2 cellular contexts compared by ENCODE assay signal in the genomic region with DNA sequence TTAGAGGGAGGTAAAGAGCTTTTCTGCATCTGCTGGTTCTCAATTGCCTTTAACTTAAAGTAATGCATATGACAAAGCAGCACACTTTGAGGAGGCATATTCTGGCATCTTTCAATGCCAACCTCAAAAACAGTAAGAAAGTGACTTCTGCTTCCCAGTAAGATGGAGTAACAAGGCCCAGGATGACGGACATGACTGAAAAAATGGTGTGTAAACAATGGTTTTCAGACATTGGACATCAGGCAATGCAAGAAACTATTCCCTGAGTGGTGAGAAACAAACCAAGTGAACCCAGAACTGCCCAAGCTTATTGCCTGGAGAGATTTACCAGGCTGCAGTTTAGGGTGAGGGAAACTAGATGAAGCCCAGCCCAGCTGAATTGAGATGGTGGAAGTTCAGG.
TF ChIP-seq lines count a peak whose summit lies in the region.

No MANE protein-coding gene starts in this region.

TF ChIP-seq in HepG2, 621 proteins besides CTCF, POLR2A, EP300 and RAD21:
- TF ChIP-seq, protein P1, sequence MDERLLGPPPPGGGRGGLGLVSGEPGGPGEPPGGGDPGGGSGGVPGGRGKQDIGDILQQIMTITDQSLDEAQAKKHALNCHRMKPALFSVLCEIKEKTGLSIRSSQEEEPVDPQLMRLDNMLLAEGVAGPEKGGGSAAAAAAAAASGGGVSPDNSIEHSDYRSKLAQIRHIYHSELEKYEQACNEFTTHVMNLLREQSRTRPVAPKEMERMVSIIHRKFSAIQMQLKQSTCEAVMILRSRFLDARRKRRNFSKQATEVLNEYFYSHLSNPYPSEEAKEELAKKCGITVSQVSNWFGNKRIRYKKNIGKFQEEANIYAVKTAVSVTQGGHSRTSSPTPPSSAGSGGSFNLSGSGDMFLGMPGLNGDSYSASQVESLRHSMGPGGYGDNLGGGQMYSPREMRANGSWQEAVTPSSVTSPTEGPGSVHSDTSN (CRISPR knock-in tag; IDR thresholded peaks at IDR 0.05): peak; percentile 50; the same call in 1 of the 2 replicates
- TF ChIP-seq HNF4A (CRISPR knock-in tag; IDR thresholded peaks at IDR 0.05) (peak; percentile 14; the same call in 1 of the 2 replicates), ETV5 (CRISPR knock-in tag; IDR thresholded peaks at IDR 0.05; ENCODE audit: borderline replicate concordance) (no peak), CHCHD3 (CRISPR knock-in tag; IDR thresholded peaks at IDR 0.05) (no peak), FOXA1 (IDR thresholded peaks at IDR 0.05) (no peak), FOXA1 (CRISPR knock-in tag; IDR thresholded peaks at IDR 0.05) (peak; percentile 66), FOXA3 (CRISPR knock-in tag; IDR thresholded peaks at IDR 0.05) (peak; percentile 35; the same call in 1 of the 2 replicates)
- TF ChIP-seq, protein P2, sequence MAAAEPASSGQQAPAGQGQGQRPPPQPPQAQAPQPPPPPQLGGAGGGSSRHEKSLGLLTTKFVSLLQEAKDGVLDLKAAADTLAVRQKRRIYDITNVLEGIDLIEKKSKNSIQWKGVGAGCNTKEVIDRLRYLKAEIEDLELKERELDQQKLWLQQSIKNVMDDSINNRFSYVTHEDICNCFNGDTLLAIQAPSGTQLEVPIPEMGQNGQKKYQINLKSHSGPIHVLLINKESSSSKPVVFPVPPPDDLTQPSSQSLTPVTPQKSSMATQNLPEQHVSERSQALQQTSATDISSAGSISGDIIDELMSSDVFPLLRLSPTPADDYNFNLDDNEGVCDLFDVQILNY (CRISPR knock-in tag; conservative IDR thresholded peaks at IDR 0.05): no peak
- TF ChIP-seq, protein P3, sequence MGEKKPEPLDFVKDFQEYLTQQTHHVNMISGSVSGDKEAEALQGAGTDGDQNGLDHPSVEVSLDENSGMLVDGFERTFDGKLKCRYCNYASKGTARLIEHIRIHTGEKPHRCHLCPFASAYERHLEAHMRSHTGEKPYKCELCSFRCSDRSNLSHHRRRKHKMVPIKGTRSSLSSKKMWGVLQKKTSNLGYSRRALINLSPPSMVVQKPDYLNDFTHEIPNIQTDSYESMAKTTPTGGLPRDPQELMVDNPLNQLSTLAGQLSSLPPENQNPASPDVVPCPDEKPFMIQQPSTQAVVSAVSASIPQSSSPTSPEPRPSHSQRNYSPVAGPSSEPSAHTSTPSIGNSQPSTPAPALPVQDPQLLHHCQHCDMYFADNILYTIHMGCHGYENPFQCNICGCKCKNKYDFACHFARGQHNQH (CRISPR knock-in tag; IDR thresholded peaks at IDR 0.05): no peak
- TF ChIP-seq, protein P4, sequence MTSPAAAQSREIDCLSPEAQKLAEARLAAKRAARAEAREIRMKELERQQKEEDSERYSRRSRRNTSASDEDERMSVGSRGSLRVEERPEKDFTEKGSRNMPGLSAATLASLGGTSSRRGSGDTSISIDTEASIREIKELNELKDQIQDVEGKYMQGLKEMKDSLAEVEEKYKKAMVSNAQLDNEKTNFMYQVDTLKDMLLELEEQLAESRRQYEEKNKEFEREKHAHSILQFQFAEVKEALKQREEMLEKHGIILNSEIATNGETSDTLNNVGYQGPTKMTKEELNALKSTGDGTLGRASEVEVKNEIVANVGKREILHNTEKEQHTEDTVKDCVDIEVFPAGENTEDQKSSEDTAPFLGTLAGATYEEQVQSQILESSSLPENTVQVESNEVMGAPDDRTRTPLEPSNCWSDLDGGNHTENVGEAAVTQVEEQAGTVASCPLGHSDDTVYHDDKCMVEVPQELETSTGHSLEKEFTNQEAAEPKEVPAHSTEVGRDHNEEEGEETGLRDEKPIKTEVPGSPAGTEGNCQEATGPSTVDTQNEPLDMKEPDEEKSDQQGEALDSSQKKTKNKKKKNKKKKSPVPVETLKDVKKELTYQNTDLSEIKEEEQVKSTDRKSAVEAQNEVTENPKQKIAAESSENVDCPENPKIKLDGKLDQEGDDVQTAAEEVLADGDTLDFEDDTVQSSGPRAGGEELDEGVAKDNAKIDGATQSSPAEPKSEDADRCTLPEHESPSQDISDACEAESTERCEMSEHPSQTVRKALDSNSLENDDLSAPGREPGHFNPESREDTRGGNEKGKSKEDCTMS (CRISPR knock-in tag; conservative IDR thresholded peaks at IDR 0.05): no peak

TF ChIP-seq in SK-N-SH, 30 proteins besides CTCF, POLR2A, EP300 and RAD21:
- TF ChIP-seq NRF1 (IDR thresholded peaks at IDR 0.05; ENCODE audit: low read depth, low read length) (no peak), JUND (IDR thresholded peaks at IDR 0.05) (no peak), RCOR1 (IDR thresholded peaks at IDR 0.05; ENCODE audit: low read length) (no peak)
- TF ChIP-seq, protein P5, sequence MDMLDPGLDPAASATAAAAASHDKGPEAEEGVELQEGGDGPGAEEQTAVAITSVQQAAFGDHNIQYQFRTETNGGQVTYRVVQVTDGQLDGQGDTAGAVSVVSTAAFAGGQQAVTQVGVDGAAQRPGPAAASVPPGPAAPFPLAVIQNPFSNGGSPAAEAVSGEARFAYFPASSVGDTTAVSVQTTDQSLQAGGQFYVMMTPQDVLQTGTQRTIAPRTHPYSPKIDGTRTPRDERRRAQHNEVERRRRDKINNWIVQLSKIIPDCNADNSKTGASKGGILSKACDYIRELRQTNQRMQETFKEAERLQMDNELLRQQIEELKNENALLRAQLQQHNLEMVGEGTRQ (IDR thresholded peaks at IDR 0.05; ENCODE audit: borderline replicate concordance, low read depth, low read length): no peak
- TF ChIP-seq, protein P6, sequence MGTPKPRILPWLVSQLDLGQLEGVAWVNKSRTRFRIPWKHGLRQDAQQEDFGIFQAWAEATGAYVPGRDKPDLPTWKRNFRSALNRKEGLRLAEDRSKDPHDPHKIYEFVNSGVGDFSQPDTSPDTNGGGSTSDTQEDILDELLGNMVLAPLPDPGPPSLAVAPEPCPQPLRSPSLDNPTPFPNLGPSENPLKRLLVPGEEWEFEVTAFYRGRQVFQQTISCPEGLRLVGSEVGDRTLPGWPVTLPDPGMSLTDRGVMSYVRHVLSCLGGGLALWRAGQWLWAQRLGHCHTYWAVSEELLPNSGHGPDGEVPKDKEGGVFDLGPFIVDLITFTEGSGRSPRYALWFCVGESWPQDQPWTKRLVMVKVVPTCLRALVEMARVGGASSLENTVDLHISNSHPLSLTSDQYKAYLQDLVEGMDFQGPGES (IDR thresholded peaks at IDR 0.05; ENCODE audit: low read depth, low read length): no peak
